ENCODE assay signal across 11 cellular contexts in genomic region chr2:197163755-197164753, GRCh38.
A peak's percentile ranks its signal among the peaks of the same experiment; 100 is the strongest.
DNase-seq lines count a peak whose midpoint lies in the region; ATAC-seq, FAIRE-seq and TF ChIP-seq lines count a peak whose summit lies in the region.
"Had no signal": no experiment of that assay in that cellular context is flagged by ENCODE, and none has a peak within 500 bp of the region (broad histone marks: within the 10 kb centered on the region; RNA-seq: fewer than 3 reads in every experiment).

No MANE protein-coding gene starts in this region.

- WGBS in mesendoderm (ENCODE audit: extremely low coverage, insufficient coverage, low lambda C conversion rate): no CpG with 5 or more reads among the region's 54 CpGs
- WGBS in testis, 2 donors: 33 to 45% methylated on average over 31 to 54 of the region's 54 CpGs
- 67 to 93% methylated on average over 7 to 21 of the region's 54 CpGs for WGBS in gastroesophageal sphincter (ENCODE audit: low coverage in 1 of 2), 2 donors

- no peaks in the 10 kb centered on the region for H3K36me3 ChIP-seq in endothelial cell of umbilical vein (ENCODE audit: control insufficient read depth in 2 of 2, extremely low read depth in 1 of 2, insufficient read depth in 2 of 2, low read length in 2 of 2)
- no peaks in the 10 kb centered on the region for H3K36me3 ChIP-seq in mesendoderm (ENCODE audit: control insufficient read depth, insufficient read depth, low read length)
- no peaks in the 10 kb centered on the region for H3K36me3 ChIP-seq in testis (ENCODE audit: low read depth, missing control alignments)
- no peaks in the 10 kb centered on the region for H3K36me3 ChIP-seq in gastroesophageal sphincter

- no peaks in the 10 kb centered on the region for H4K20me1 ChIP-seq in endothelial cell of umbilical vein (replicated peaks; ENCODE audit: control insufficient read depth, extremely low read depth, insufficient read depth, low read length)

- H3K4me1 ChIP-seq in endothelial cell of umbilical vein (ENCODE audit: control insufficient read depth, extremely low read depth, insufficient read depth, low read length): peaks cover 34% of the 10 kb centered on the region
- H3K4me1 ChIP-seq in mesendoderm (ENCODE audit: control insufficient read depth, low read depth, low read length): no peaks in the 10 kb centered on the region
- H3K4me1 ChIP-seq in testis: no peaks in the 10 kb centered on the region
- peaks cover 3 to 52% (median 10%) of the 10 kb centered on the region in 3 donors for H3K4me1 ChIP-seq in gastroesophageal sphincter

- no peak overlapping the region for H4K5ac ChIP-seq in mesendoderm (ENCODE audit: low read length)

- peak overlapping the region; percentile 63 for H2BK120ac ChIP-seq in mesendoderm (ENCODE audit: low read depth, low read length)

- no peaks in the 10 kb centered on the region for H3K9me1 ChIP-seq in endothelial cell of umbilical vein (replicated peaks; ENCODE audit: control insufficient read depth, extremely low read depth, insufficient read depth, low read length)

- H2AFZ ChIP-seq in endothelial cell of umbilical vein (ENCODE audit: low read depth, low read length): peak overlapping the region; percentile 52

- ATAC-seq in gastroesophageal sphincter: no peak

- H2AK5ac ChIP-seq in mesendoderm (ENCODE audit: low read length): no peak overlapping the region

- peak overlapping the region; percentile 82 for H3K18ac ChIP-seq in mesendoderm (ENCODE audit: low read length)

- H3K4me3 ChIP-seq in endothelial cell of umbilical vein (replicated peaks in 1 of 3; ENCODE audit: insufficient read depth in 1 of 3, low read depth in 1 of 3, low read length in 3 of 3): peak overlapping the region in 1 of 3 experiments; percentile 17
- H3K4me3 ChIP-seq in mesendoderm (ENCODE audit: low read length): no peak overlapping the region
- H3K4me3 ChIP-seq in testis: peak overlapping the region; percentile 41 to 48
- peak overlapping the region in 1 of 2 donors; percentile 42 for H3K4me3 ChIP-seq in gastroesophageal sphincter

- dilution Hi-C loops in endothelial cell of umbilical vein (cut with MboI; ENCODE audit: extremely low pct_ligation_motif_present, low sequenced_read_pairs): no loop called here

- H3K9ac ChIP-seq in endothelial cell of umbilical vein (replicated peaks; ENCODE audit: extremely low read depth, insufficient read depth, low read length): no peak overlapping the region
- peak overlapping the region; percentile 52 for H3K9ac ChIP-seq in mesendoderm (ENCODE audit: low read length)

- H3K27ac ChIP-seq in endothelial cell of umbilical vein (ENCODE audit: insufficient read depth, low read depth, low read length) (no peak overlapping the region), mesendoderm (ENCODE audit: low read depth, low read length) (no peak overlapping the region), testis (peak overlapping the region in 1 of 2 donors; percentile 53), gastroesophageal sphincter (peak overlapping the region in 1 of 4 donors; percentile 67)

- TF ChIP-seq EP300 in gastroesophageal sphincter (IDR thresholded peaks at IDR 0.05): no peak

- intact Hi-C loops in endothelial cell of umbilical vein (cut with micrococcal nuclease): no loop called here
- intact Hi-C loops in testis (cut with DNase I; ENCODE audit: low total_unique reads): no loop called here

- H3K4me2 ChIP-seq in endothelial cell of umbilical vein (ENCODE audit: insufficient read depth, low read length): no peak overlapping the region
- H3K4me2 ChIP-seq in mesendoderm (ENCODE audit: low read length): no peak overlapping the region

- H3K9me3 ChIP-seq in endothelial cell of umbilical vein (replicated peaks; ENCODE audit: control insufficient read depth, insufficient read depth, low read length) (no peaks in the 10 kb centered on the region), testis (no peaks in the 10 kb centered on the region), gastroesophageal sphincter (no peaks in the 10 kb centered on the region)

- no peaks in the 10 kb centered on the region for H3K79me1 ChIP-seq in mesendoderm (ENCODE audit: low read length)

- no peak overlapping the region for H3K23ac ChIP-seq in mesendoderm (ENCODE audit: low read length)

- BruUV-seq in endothelial cell of umbilical vein (replicated peaks; lab: Mats Ljungman, UMichigan): no TSS peak

- no peak for TF ChIP-seq POLR2A in endothelial cell of umbilical vein (IDR thresholded peaks at IDR 0.05; ENCODE audit: low read depth, low read length)
- no peak for TF ChIP-seq POLR2A in testis (IDR thresholded peaks at IDR 0.05)
- TF ChIP-seq POLR2A in gastroesophageal sphincter (IDR thresholded peaks at IDR 0.05): no peak

- H3K27me3 ChIP-seq in endothelial cell of umbilical vein (ENCODE audit: control insufficient read depth in 2 of 2, insufficient read depth in 2 of 2, low read length in 2 of 2) (no peaks in the 10 kb centered on the region), mesendoderm (ENCODE audit: insufficient read depth, low read length, poor library complexity) (no peaks in the 10 kb centered on the region), testis (no peaks in the 10 kb centered on the region), gastroesophageal sphincter (no peaks in the 10 kb centered on the region)

- H3K79me2 ChIP-seq in endothelial cell of umbilical vein (ENCODE audit: control insufficient read depth, insufficient read depth, low read length) (no peaks in the 10 kb centered on the region), mesendoderm (ENCODE audit: control insufficient read depth, insufficient read depth, low read length) (no peaks in the 10 kb centered on the region)

- H4K8ac ChIP-seq in mesendoderm (ENCODE audit: low read depth, low read length): peak overlapping the region; percentile 59

- H2BK5ac ChIP-seq in mesendoderm (ENCODE audit: low read length): no peak overlapping the region

- POLR2A ChIA-PET in endothelial cell of umbilical vein (lab: Charles Lee): no interaction called here

- H2BK15ac ChIP-seq in mesendoderm (replicated peaks; ENCODE audit: low read depth): peak overlapping the region; percentile 14

- peak overlapping the region; percentile 80 for H3K56ac ChIP-seq in mesendoderm (ENCODE audit: low read length)

- TF ChIP-seq CTCF in endothelial cell of umbilical vein (IDR thresholded peaks at IDR 0.05; ENCODE audit: extremely low read depth in 1 of 2, insufficient read depth in 1 of 2, low read depth in 1 of 2, low read length in 2 of 2) (no peak), testis (IDR thresholded peaks at IDR 0.05) (no peak), gastroesophageal sphincter (IDR thresholded peaks at IDR 0.05) (no peak)

- DNase-seq in NCI-H2227 (lab: John Stamatoyannopoulos, UW; ENCODE audit: unreplicated experiment) (peak; percentile 45), NCI-H2227 treated with DMSO at 0.1 percent for 48 hours (lab: John Stamatoyannopoulos, UW) (no peak), endothelial cell of umbilical vein (ENCODE audit: low read depth, low spot score) (no peak), mesendoderm (peak; percentile 54), testis (peak; percentile 49), NAMALWA (ENCODE audit: low spot score) (no peak), HuH-7.5 (ENCODE audit: low spot score) (no peak)
- DNase-seq: 8988T; activated CD4-positive, CD25-positive, alpha-beta regulatory T cell treated with anti-CD3 and anti-CD28 coated beads, Interleukin-2, amount 50 U/mL, for 72 hours; MM.1S had no signal

- no peak for FAIRE-seq in endothelial cell of umbilical vein (lab: Jason Lieb, UNC)

- CTCF ChIA-PET in endothelial cell of umbilical vein (lab: Charles Lee): interaction anchor here (1.5 kb wide), 1 partner anchor 30 kb away, joined by 3 read pairs; no protein-coding TSS in a partner anchor

- H3K4ac ChIP-seq in mesendoderm (ENCODE audit: low read depth, low read length): peak overlapping the region; percentile 83

TF ChIP-seq in endothelial cell of umbilical vein, 7 proteins besides CTCF, POLR2A, EP300 and RAD21:
- TF ChIP-seq POLR2AphosphoS5 (IDR thresholded peaks at IDR 0.05; ENCODE audit: insufficient read depth, low read depth, low read length): no peak
- no peak for TF ChIP-seq EZH2 (IDR thresholded peaks at IDR 0.05; ENCODE audit: borderline replicate concordance, low read depth, low read length, severe bottlenecking)
- TF ChIP-seq GATA2 (IDR thresholded peaks at IDR 0.05; ENCODE audit: insufficient read depth, insufficient read length, low read depth, low read length): no peak
- no peak for TF ChIP-seq MAX (IDR thresholded peaks at IDR 0.05; ENCODE audit: insufficient read depth, insufficient read length)
- TF ChIP-seq MYC (IDR thresholded peaks at IDR 0.05; ENCODE audit: low read depth, low read length): no peak
- TF ChIP-seq JUN (IDR thresholded peaks at IDR 0.05; ENCODE audit: borderline replicate concordance, insufficient read depth, insufficient read length, low read depth): no peak
- TF ChIP-seq FOS (IDR thresholded peaks at IDR 0.05; ENCODE audit: borderline replicate concordance, insufficient read depth, low read length): no peak
TF ChIP-seq in endothelial cell of umbilical vein: peak in this region for 0.

Comparison
In these comparisons a context has a peak if more than half of its experiments do, and no peak if none do; other contexts are left out.
1. DNase-seq: peak in NCI-H2227 (single experiment), mesendoderm (single experiment) and testis (single experiment); none in NCI-H2227 treated with DMSO at 0.1 percent for 48 hours (single experiment), endothelial cell of umbilical vein (single experiment), NAMALWA (single experiment) and HuH-7.5 (single experiment).